Comparison of ENCODE assay signal across 8 cellular contexts in genomic region chr9:137457406-137458193, GRCh38. TPM values are rescaled to one million over a fixed set of nuclear protein-coding genes. Genes with fewer than 3 reads are reported as not detected.
A peak's percentile ranks its signal among the peaks of the same experiment; 100 is the strongest.
DNase-seq lines count a peak whose midpoint lies in the region; ATAC-seq and TF ChIP-seq lines count a peak whose summit lies in the region.

No MANE protein-coding gene starts in this region.

- POLR2A ChIA-PET in MCF 10A (lab: Yijun Ruan, JAX): interaction anchor here (1.2 to 1.7 kb wide), 2 partner anchors 35 to 46 kb away, joined by 3 to 5 read pairs; partner anchors contain the start of genes EXD3 and NOXA1

- CTCF ChIA-PET in MCF 10A (lab: Yijun Ruan, JAX): interaction anchor here (1.0 kb wide), 1 partner anchor 17 kb away, joined by 4 read pairs; no protein-coding TSS in a partner anchor

- no peak for TF ChIP-seq CTCF in MCF 10A (IDR thresholded peaks at IDR 0.05; ENCODE audit: unreplicated experiment)

- H3K36me3 Mint-ChIP-seq in MCF 10A (ENCODE audit: insufficient read depth, unreplicated experiment) (peaks cover 6% of the 10 kb centered on the region), memory B cell (peaks cover 3% of the 10 kb centered on the region)

- peaks cover 9% of the 10 kb centered on the region for H3K4me1 Mint-ChIP-seq in MCF 10A (ENCODE audit: insufficient read depth, unreplicated experiment)
- H3K4me1 Mint-ChIP-seq in memory B cell: peaks cover 8% of the 10 kb centered on the region

- ATAC-seq in memory B cell (ENCODE audit: low read depth) (no peak), aorta (ENCODE audit: low FRiP score) (peak; percentile 15), GM18505 (IDR thresholded peaks at IDR 0.05; ENCODE audit: unreplicated experiment) (no peak), GM18868 (IDR thresholded peaks at IDR 0.05; ENCODE audit: unreplicated experiment) (no peak)

- TF ChIP-seq POLR2A in GM18505 (IDR thresholded peaks at IDR 0.05; ENCODE audit: borderline replicate concordance, extremely low read depth, insufficient read depth, insufficient read length): no peak

- H3K9me3 ChIP-seq in aorta (ENCODE audit: control insufficient read depth, low read length): no peaks in the 10 kb centered on the region

- H3K27me3 ChIP-seq in aorta (ENCODE audit: control insufficient read depth in 1 of 2, insufficient read depth in 2 of 2, low read length in 1 of 2): no peaks in the 10 kb centered on the region

- H3K4me3 Mint-ChIP-seq in MCF 10A (ENCODE audit: unreplicated experiment): peak overlapping the region; percentile 23
- peak overlapping the region; percentile 72 for H3K4me3 Mint-ChIP-seq in memory B cell

- H3K4me3 ChIP-seq in aorta (ENCODE audit: low read length in 2 of 2): peak overlapping the region; percentile 27 to 74

- 21 to 24% methylated on average over 44 of the region's 44 CpGs for WGBS in aorta, 2 donors

- peaks cover 0 to 4% of the 10 kb centered on the region in 2 donors for H3K4me1 ChIP-seq in aorta (ENCODE audit: control insufficient read depth in 1 of 2, insufficient read depth in 2 of 2, low read length in 2 of 2)

- peak; percentile 1 for DNase-seq in stimulated activated CD4-positive, alpha-beta T cell treated with anti-CD3 and anti-CD28 coated beads, Interleukin-1b, Interleukin-23, amount 100 ng/mL, for 48 hours
- no peak for DNase-seq in stimulated activated CD4-positive, alpha-beta T cell treated with anti-CD3 and anti-CD28 coated beads, Interleukin-2, amount 100 ng/mL, for 48 hours
- DNase-seq in MCF 10A (ENCODE audit: unreplicated experiment) (no peak), memory B cell (ENCODE audit: low spot score in 2 of 2) (no peak), aorta (peak; percentile 82 to 87), medulla oblongata (ENCODE audit: extremely low spot score) (no peak)

- peaks cover 0 to 1% of the 10 kb centered on the region in 2 donors for H3K36me3 ChIP-seq in aorta (ENCODE audit: control insufficient read depth in 1 of 2, insufficient read depth in 2 of 2, low read length in 1 of 2)

- intact Hi-C loops in MCF 10A (cut with micrococcal nuclease): no loop called here
- intact Hi-C loops in aorta (cut with DNase I): no loop called here

- H3K27me3 Mint-ChIP-seq in MCF 10A (ENCODE audit: insufficient read depth, unreplicated experiment): no peaks in the 10 kb centered on the region
- H3K27me3 Mint-ChIP-seq in memory B cell: no peaks in the 10 kb centered on the region

- no peaks in the 10 kb centered on the region for H3K9me3 Mint-ChIP-seq in MCF 10A (ENCODE audit: unreplicated experiment)
- no peaks in the 10 kb centered on the region for H3K9me3 Mint-ChIP-seq in memory B cell

- BruUV-seq in MCF 10A (replicated peaks; lab: Mats Ljungman, UMichigan): TSS peak; percentile 30

- peak overlapping the region; percentile 23 for H3K27ac Mint-ChIP-seq in MCF 10A (ENCODE audit: low read depth, unreplicated experiment)
- H3K27ac Mint-ChIP-seq in memory B cell: no peak overlapping the region

- peak overlapping the region; percentile 73 to 97 for H3K27ac ChIP-seq in aorta (ENCODE audit: low read depth in 1 of 2, low read length in 2 of 2)

RNA-seq across cellular contexts. Expression of gene NSMF, which starts 1.5 kb away (rescaled TPM):
- total RNA-seq in MCF 10A (2022): 37.8 and 43.1 TPM in 2 replicates
- total RNA-seq in aorta: 10 to 100 TPM; 76.8 to 78.2 TPM
- 100 to 1,000 TPM in 1 of 2 donors, 10 to 100 TPM in 1; 75.5 to 154 TPM for polyA plus RNA-seq in aorta

RNA-seq across cellular contexts. Expression of gene ENTPD8, which starts 16.4 kb away (rescaled TPM):
- not detected in 2 replicates for total RNA-seq in MCF 10A (2022)
- not detected for total RNA-seq in aorta
- polyA plus RNA-seq in aorta: 1 to 10 TPM in 1 of 2 donors, not detected in 1; 3.1 TPM

RNA-seq across cellular contexts. Expression of gene NOXA1, which starts 34.4 kb away (rescaled TPM):
- total RNA-seq in MCF 10A (2022) (8.2 and 8.9 TPM in 2 replicates), aorta (1 to 10 TPM; 4.1 to 8.5 TPM)
- polyA plus RNA-seq in aorta: 10 to 100 TPM in 1 of 2 donors, 1 to 10 TPM in 1; 2.9 to 12.6 TPM

RNA-seq across cellular contexts. Expression of gene EXD3, which starts 34.6 kb away (rescaled TPM):
- total RNA-seq in MCF 10A (2022) (17.1 and 23.9 TPM in 2 replicates), aorta (10 to 100 TPM; 21.9 to 38.2 TPM)
- polyA plus RNA-seq in aorta: 10 to 100 TPM; 15.9 to 96.8 TPM

Comparison
In these comparisons a context has a peak if more than half of its experiments do, and no peak if none do; other contexts are left out.
1. DNase-seq: peak in stimulated activated CD4-positive, alpha-beta T cell treated with anti-CD3 and anti-CD28 coated beads, Interleukin-1b, Interleukin-23, amount 100 ng/mL, for 48 hours (single experiment) and aorta (2 of 2); none in stimulated activated CD4-positive, alpha-beta T cell treated with anti-CD3 and anti-CD28 coated beads, Interleukin-2, amount 100 ng/mL, for 48 hours (0 of 2), MCF 10A (single experiment), memory B cell (0 of 2) and medulla oblongata (single experiment).